In the genomic region with DNA sequence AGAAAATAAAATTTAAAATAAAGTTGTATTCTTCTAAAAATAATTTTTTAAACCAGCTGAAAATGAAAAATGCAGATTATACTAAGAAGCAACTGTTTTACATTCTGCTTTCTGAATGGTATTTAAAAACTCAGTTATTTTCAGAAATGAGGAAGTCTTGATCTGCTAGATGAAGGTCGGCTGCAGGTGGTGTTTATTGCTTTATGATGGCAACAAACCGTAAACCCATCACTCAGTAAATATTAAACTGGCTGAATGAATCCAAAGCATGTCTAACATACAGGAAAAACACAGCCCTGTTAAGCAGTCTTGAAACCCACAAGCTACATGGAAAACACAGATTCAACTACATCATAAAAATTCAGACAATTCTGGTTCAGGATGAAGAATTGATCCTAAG, we compare ENCODE assay signal across 1 cellular context.
TF ChIP-seq lines count a peak whose summit lies in the region.

No MANE protein-coding gene starts in this region.

TF ChIP-seq in WTC11, 78 proteins besides CTCF, POLR2A, EP300 and RAD21 (continued from another document):
- TF ChIP-seq, protein P1, sequence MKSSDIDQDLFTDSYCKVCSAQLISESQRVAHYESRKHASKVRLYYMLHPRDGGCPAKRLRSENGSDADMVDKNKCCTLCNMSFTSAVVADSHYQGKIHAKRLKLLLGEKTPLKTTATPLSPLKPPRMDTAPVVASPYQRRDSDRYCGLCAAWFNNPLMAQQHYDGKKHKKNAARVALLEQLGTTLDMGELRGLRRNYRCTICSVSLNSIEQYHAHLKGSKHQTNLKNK (CRISPR knock-in tag; IDR thresholded peaks at IDR 0.05) = no peak
- no peak for TF ChIP-seq ZNF219 (CRISPR knock-in tag; IDR thresholded peaks at IDR 0.05; ENCODE audit: borderline replicate concordance)
